Comparison of ENCODE assay signal across 14 cellular contexts in genomic region chr1:60277269-60277668, GRCh38.
"Had no signal": no experiment of that assay in that cellular context is flagged by ENCODE, and none has a peak within 500 bp of the region (broad histone marks: within the 10 kb centered on the region; RNA-seq: fewer than 3 reads in every experiment).

No MANE protein-coding gene starts in this region.

- ATAC-seq: activated CD8-positive, alpha-beta T cell treated with anti-CD3 and anti-CD28 coated beads, Interleukin-2, amount 10 ng/mL, durations not matched to agents 7 days and 5 days; gastrocnemius medialis; left ventricle myocardium superior; sciatic nerve; WTC11 had no signal

- H3K4me3 ChIP-seq: gastrocnemius medialis had no signal

- H3K27ac ChIP-seq: gastrocnemius medialis had no signal

- DNase-seq: activated CD4-positive, alpha-beta T cell treated with anti-CD3 and anti-CD28 coated beads for 48 hours; activated CD8-positive, alpha-beta memory T cell treated with anti-CD3 and anti-CD28 coated beads, Interleukin-2, amount 50 U/mL, for 48 hours; activated CD8-positive, alpha-beta T cell treated with anti-CD3 and anti-CD28 coated beads, Interleukin-2, amount 10 ng/mL, durations not matched to agents 7 days and 5 days; activated naive CD4-positive, alpha-beta T cell treated with Interleukin-2 at 50 U/mL for 16 hours; cortex of kidney; effector CD8-positive, alpha-beta T cell; gastrocnemius medialis; left ventricle myocardium superior; mesendoderm; stimulated activated CD4-positive, alpha-beta T cell treated with anti-CD3 and anti-CD28 coated beads, Interleukin-12 subunit alpha, Interleukin-12 subunit beta, amount 100 ng/mL, for 4 hours; stimulated activated naive CD4-positive, alpha-beta T cell treated with Interleukin-2 at 50 U/mL for 16 hours; trophoblast cell had no signal
